ENCODE assay signal across 8 cellular contexts in genomic region chr6:117483004-117483644, GRCh38. TPM values are rescaled to one million over a fixed set of nuclear protein-coding genes. Genes with fewer than 3 reads are reported as not detected.
DNase-seq lines count a peak whose midpoint lies in the region; ATAC-seq and TF ChIP-seq lines count a peak whose summit lies in the region.

No MANE protein-coding gene starts in this region.

- TF ChIP-seq POLR2A in gastrocnemius medialis (IDR thresholded peaks at IDR 0.05) = peak in 1 of 2 donors; percentile 0

- no peaks in the 10 kb centered on the region for H3K9me3 Mint-ChIP-seq in MCF 10A (ENCODE audit: unreplicated experiment)

- H3K36me3 ChIP-seq in gastrocnemius medialis = no peaks in the 10 kb centered on the region

- no peaks in the 10 kb centered on the region for H3K27me3 ChIP-seq in gastrocnemius medialis

- peak overlapping the region; percentile 82 for H3K27ac Mint-ChIP-seq in MCF 10A (ENCODE audit: low read depth, unreplicated experiment)

- TF ChIP-seq CTCF in AG10803 (conservative IDR thresholded peaks at IDR 0.05; ENCODE audit: low read length) = no peak
- TF ChIP-seq CTCF in GM13976 (IDR thresholded peaks at IDR 0.05; ENCODE audit: borderline replicate concordance, control extremely low read depth, extremely low read depth, insufficient read depth, missing control alignments) = no peak
- TF ChIP-seq CTCF in MCF 10A (IDR thresholded peaks at IDR 0.05; ENCODE audit: unreplicated experiment) = no peak
- TF ChIP-seq CTCF in gastrocnemius medialis (IDR thresholded peaks at IDR 0.05 in 4 of 5, conservative IDR thresholded peaks at IDR 0.05 in 1 of 5) = no peak

- no peaks in the 10 kb centered on the region for H3K9me3 ChIP-seq in gastrocnemius medialis

- peaks cover 13 to 19% of the 10 kb centered on the region in 2 donors for H3K4me1 ChIP-seq in gastrocnemius medialis

- intact Hi-C loops in MCF 10A (cut with micrococcal nuclease) = loop anchor here (1.0 to 5.0 kb wide), 3 partner anchors 33 to 78 kb away; no protein-coding TSS in a partner anchor
- intact Hi-C loops in gastrocnemius medialis (cut with DNase I; ENCODE audit: low total_unique reads) = loop anchor here (2.0 kb wide), 2 partner anchors 32 to 64 kb away; no protein-coding TSS in a partner anchor

- POLR2A ChIA-PET in MCF 10A (lab: Yijun Ruan, JAX) = interaction anchor here (0.7 to 8.3 kb wide), 28 partner anchors 9 to 200 kb away, joined by 3 to 165 read pairs (median 4); partner anchors contain the start of genes GOPC and ROS1

- H3K4me3 ChIP-seq in AG10803 (ENCODE audit: low read length) (peak overlapping the region; percentile 88), gastrocnemius medialis (peak overlapping the region; percentile 65 to 95 (median 82))

- H3K27ac ChIP-seq in gastrocnemius medialis = peak overlapping the region; percentile 89 to 92 (median 91)

- ATAC-seq in HG03460 (IDR thresholded peaks at IDR 0.05; ENCODE audit: unreplicated experiment) (peak; percentile 14), gastrocnemius medialis (peak; percentile 63 to 71)

- H3K4me3 Mint-ChIP-seq in MCF 10A (ENCODE audit: unreplicated experiment) = peak overlapping the region; percentile 92

- BruUV-seq in MCF 10A (replicated peaks; lab: Mats Ljungman, UMichigan) = no TSS peak

- in situ Hi-C loops in GM13976 (cut with MboI; ENCODE audit: low sequenced_read_pairs, unreplicated experiment) = no loop called here
- in situ Hi-C loops in gastrocnemius medialis (cut with MboI; ENCODE audit: low sequenced_read_pairs in 4 of 4) = no loop called here

- H3K27me3 Mint-ChIP-seq in MCF 10A (ENCODE audit: insufficient read depth, unreplicated experiment) = no peaks in the 10 kb centered on the region

- CTCF ChIA-PET in MCF 10A (lab: Yijun Ruan, JAX) = interaction anchor here (0.6 to 4.6 kb wide), 15 partner anchors 14 to 235 kb away, joined by 3 to 23 read pairs (median 4); partner anchors contain the start of gene ROS1

- H3K4me1 Mint-ChIP-seq in MCF 10A (ENCODE audit: insufficient read depth, unreplicated experiment) = peaks cover 17% of the 10 kb centered on the region

- DNase-seq in AG10803 (ENCODE audit: low read depth) = peak; percentile 48
- DNase-seq in GM13976 (ENCODE audit: low spot score) = peak; percentile 49
- peak; percentile 62 for DNase-seq in RPMI8226
- DNase-seq in MCF 10A (ENCODE audit: unreplicated experiment) = peak; percentile 66
- DNase-seq in iPS-NIHi11 (ENCODE audit: low spot score) = peak; percentile 67
- peak; percentile 58 to 62 for DNase-seq in gastrocnemius medialis
- DNase-seq in effector CD8-positive, alpha-beta T cell (lab: John Stamatoyannopoulos, UW) = no peak

- peaks cover 6% of the 10 kb centered on the region for H3K36me3 Mint-ChIP-seq in MCF 10A (ENCODE audit: insufficient read depth, unreplicated experiment)

RNA-seq across cellular contexts. Expression of gene DCBLD1, which starts 0.7 kb away (rescaled TPM):
- 25.4 and 26.8 TPM in 2 replicates for total RNA-seq in MCF 10A (2022)
- total RNA-seq in gastrocnemius medialis = 1 to 10 TPM; 4.3 to 8.1 (median 5.2) TPM

RNA-seq across cellular contexts. Expression of gene ROS1, which starts 57.4 kb away (rescaled TPM):
- 63.0 and 69.6 TPM in 2 replicates for total RNA-seq in MCF 10A (2022)
- total RNA-seq in gastrocnemius medialis = not detected

Comparison
In these comparisons a context has a peak if more than half of its experiments do, and no peak if none do; other contexts are left out.
1. RNA of gene ROS1, which starts 57.4 kb away (total RNA-seq): 63.0 to 69.6 TPM in MCF 10A; not detected in gastrocnemius medialis; every median in the first group is over 10 times any median in the second.